ENCODE assay signal across 3 cellular contexts in genomic region chr16:68787419-68787807, GRCh38. TPM values are rescaled to one million over a fixed set of nuclear protein-coding genes. Genes with fewer than 3 reads are reported as not detected.
"Had no signal": no experiment of that assay in that cellular context is flagged by ENCODE, and none has a peak within 500 bp of the region (broad histone marks: within the 10 kb centered on the region; RNA-seq: fewer than 3 reads in every experiment).

No MANE protein-coding gene starts in this region.

RNA-seq across cellular contexts. Expression of gene CDH1, which starts 50.3 kb away (rescaled TPM):
- total RNA-seq: dermis microvascular lymphatic vessel endothelial cell, osteocyte had no signal
- polyA plus RNA-seq: SK-N-SH had no signal
